ENCODE assay signal across 21 cellular contexts in genomic region chr4:16801356-16801755, GRCh38.
DNase-seq lines count a peak whose midpoint lies in the region; ATAC-seq, FAIRE-seq and TF ChIP-seq lines count a peak whose summit lies in the region.
"Had no signal": no experiment of that assay in that cellular context is flagged by ENCODE, and none has a peak within 500 bp of the region (broad histone marks: within the 10 kb centered on the region; RNA-seq: fewer than 3 reads in every experiment).

No MANE protein-coding gene starts in this region.

- no peaks in the 10 kb centered on the region for H3K4me1 Mint-ChIP-seq in astrocyte (ENCODE audit: low read depth, unreplicated experiment)
- H3K4me1 Mint-ChIP-seq: CD14-positive monocyte; CD4-positive, alpha-beta memory T cell; IgD-negative memory B cell had no signal

- H3K36me3 ChIP-seq in astrocyte (ENCODE audit: insufficient read depth, low read length) (no peaks in the 10 kb centered on the region), small intestine (ENCODE audit: control insufficient read depth in 2 of 2, insufficient read depth in 2 of 2, low read length in 2 of 2) (no peaks in the 10 kb centered on the region)
- H3K36me3 ChIP-seq: BLaER1 had no signal

- DNase-seq in ELR (ENCODE audit: low read depth): peak; percentile 31
- peak; percentile 24 for DNase-seq in HT1080 (ENCODE audit: low read depth)
- peak; percentile 36 for DNase-seq in astrocyte (ENCODE audit: low read depth)
- peak; percentile 18 for DNase-seq in hepatic stellate cell (ENCODE audit: low spot score)
- DNase-seq in small intestine: no peak
- DNase-seq in NCI-H1048 (lab: John Stamatoyannopoulos, UW): no peak
- DNase-seq: 8988T; CD4-positive, alpha-beta memory T cell; DMS153; DMS79; GF-D8; GM23248; KBM-7 had no signal

- peaks cover 6% of the 10 kb centered on the region for H3K36me3 Mint-ChIP-seq in astrocyte (ENCODE audit: low read depth, unreplicated experiment)
- H3K36me3 Mint-ChIP-seq: CD14-positive monocyte; CD4-positive, alpha-beta memory T cell; IgD-negative memory B cell had no signal

- no peak for ATAC-seq in HG03039 (IDR thresholded peaks at IDR 0.05; ENCODE audit: unreplicated experiment)
- no peak for ATAC-seq in HG02588 (IDR thresholded peaks at IDR 0.05; ENCODE audit: unreplicated experiment)
- ATAC-seq: HCT116 had no signal

- no peaks in the 10 kb centered on the region for H3K9me3 ChIP-seq in astrocyte (ENCODE audit: insufficient read depth, low read depth, low read length)
- no peaks in the 10 kb centered on the region for H3K9me3 ChIP-seq in small intestine (ENCODE audit: control insufficient read depth, low read depth)
- H3K9me3 ChIP-seq: BLaER1 had no signal

- H3K9ac ChIP-seq in astrocyte (ENCODE audit: low read length): no peak overlapping the region
- H3K9ac ChIP-seq: BLaER1, GM23248 had no signal

- whole genome bisulfite sequencing in small intestine, 3 donors: 58 to 85% (median 69%) methylated on average over 3 of the region's 3 CpGs

- TF ChIP-seq CTCF in astrocyte (IDR thresholded peaks at IDR 0.05; ENCODE audit: insufficient read depth, low read depth, low read length): no peak

- H3K79me2 ChIP-seq in astrocyte (ENCODE audit: insufficient read depth, low read length): no peaks in the 10 kb centered on the region

- H3K9me3 Mint-ChIP-seq in astrocyte (ENCODE audit: unreplicated experiment): peaks cover 5% of the 10 kb centered on the region

- no peaks in the 10 kb centered on the region for H3K27me3 Mint-ChIP-seq in astrocyte (ENCODE audit: low read depth, unreplicated experiment)
- H3K27me3 Mint-ChIP-seq: CD4-positive, alpha-beta memory T cell; IgD-negative memory B cell had no signal

- H3K4me3 ChIP-seq in astrocyte (ENCODE audit: insufficient read depth, low read depth, low read length) (no peak overlapping the region), small intestine (ENCODE audit: low read depth in 1 of 2, low read length in 2 of 2) (no peak overlapping the region)
- H3K4me3 ChIP-seq: BLaER1, GM23248 had no signal

- H3K4me3 Mint-ChIP-seq in astrocyte (ENCODE audit: unreplicated experiment): no peak overlapping the region
- H3K4me3 Mint-ChIP-seq: CD14-positive monocyte; CD4-positive, alpha-beta memory T cell; IgD-negative memory B cell had no signal

- H3K4me1 ChIP-seq in astrocyte (ENCODE audit: insufficient read depth, low read length) (peaks cover 5% of the 10 kb centered on the region), small intestine (ENCODE audit: control insufficient read depth in 2 of 2, insufficient read depth in 1 of 2, low read depth in 1 of 2, low read length in 1 of 2) (no peaks in the 10 kb centered on the region)
- H3K4me1 ChIP-seq: BLaER1 had no signal

- H3K27ac ChIP-seq in astrocyte (ENCODE audit: low read depth, low read length): no peak overlapping the region
- no peak overlapping the region for H3K27ac ChIP-seq in small intestine (ENCODE audit: low read depth in 1 of 2, low read length in 1 of 2)
- H3K27ac ChIP-seq: BLaER1, GM23248, HL-60 had no signal

- no peak overlapping the region for H2AFZ ChIP-seq in astrocyte (ENCODE audit: low read depth, low read length)
- H2AFZ ChIP-seq: GM23248 had no signal

- H3K27me3 ChIP-seq in astrocyte (ENCODE audit: insufficient read depth, low read length) (no peaks in the 10 kb centered on the region), small intestine (ENCODE audit: control insufficient read depth in 2 of 2, insufficient read depth in 2 of 2, low read length in 2 of 2) (no peaks in the 10 kb centered on the region)
- H3K27me3 ChIP-seq: BLaER1 had no signal

- no peak for FAIRE-seq in astrocyte (lab: Jason Lieb, UNC)
- no peak for FAIRE-seq in small intestine (lab: Jason Lieb, UNC)
- FAIRE-seq: HTR-8/SVneo had no signal

- H3K4me2 ChIP-seq in astrocyte (ENCODE audit: low read length): peak overlapping the region; percentile 11
- H3K4me2 ChIP-seq: BLaER1 had no signal

- no peak overlapping the region for H3K27ac Mint-ChIP-seq in astrocyte (ENCODE audit: unreplicated experiment)
- H3K27ac Mint-ChIP-seq: CD4-positive, alpha-beta memory T cell; IgD-negative memory B cell had no signal

- H4K20me1 ChIP-seq in astrocyte (ENCODE audit: insufficient read depth, low read length): no peaks in the 10 kb centered on the region
- H4K20me1 ChIP-seq: BLaER1 had no signal

Comparison
In these comparisons a context has a peak if more than half of its experiments do, and no peak if none do; other contexts are left out.
1. DNase-seq: peak in ELR (single experiment), HT1080 (single experiment), astrocyte (single experiment) and hepatic stellate cell (single experiment); none in small intestine (single experiment) and NCI-H1048 (single experiment).